1 cellular context compared by ENCODE assay signal in the genomic region with DNA sequence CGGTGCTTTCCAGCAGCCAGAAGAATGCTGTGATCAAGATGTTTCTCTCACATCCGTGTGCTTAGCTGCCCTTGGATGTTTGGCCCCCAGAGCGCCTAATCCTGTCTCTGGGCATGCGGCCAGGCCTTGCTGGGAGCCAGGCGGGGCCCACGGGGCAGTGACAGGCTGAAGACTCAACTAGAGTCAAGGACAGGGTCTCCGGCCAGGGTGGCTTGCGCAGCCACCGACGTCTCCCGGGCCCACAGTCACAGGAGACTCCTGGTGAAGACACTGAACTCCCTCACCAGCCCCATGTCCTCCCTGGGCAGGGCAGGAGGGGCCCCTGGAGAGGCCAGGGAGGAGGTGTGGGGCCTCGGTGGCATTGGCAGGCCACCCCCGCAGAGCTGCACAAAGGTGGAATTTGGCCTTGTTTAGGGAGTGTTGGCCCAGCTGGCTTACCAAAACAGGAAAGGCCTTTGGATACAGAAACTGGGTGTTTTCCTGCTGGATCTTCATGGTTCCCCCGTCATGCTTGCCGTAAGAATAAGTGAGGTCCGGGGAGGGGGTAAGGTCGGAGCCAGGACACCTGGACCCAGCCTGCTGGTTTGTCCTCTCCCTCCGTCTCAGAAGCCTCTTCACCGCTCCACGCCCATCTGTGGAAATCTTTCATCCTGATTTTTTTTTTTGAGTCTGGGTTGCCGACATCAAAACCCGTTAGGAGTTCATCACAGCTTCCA.
A peak's percentile ranks its signal among the peaks of the same experiment; 100 is the strongest.
TF ChIP-seq lines count a peak whose summit lies in the region.

No MANE protein-coding gene starts in this region.

TF ChIP-seq in HepG2, 621 proteins besides CTCF, POLR2A, EP300 and RAD21 (continued from another document and continues in another):
- TF ChIP-seq, protein P1, sequence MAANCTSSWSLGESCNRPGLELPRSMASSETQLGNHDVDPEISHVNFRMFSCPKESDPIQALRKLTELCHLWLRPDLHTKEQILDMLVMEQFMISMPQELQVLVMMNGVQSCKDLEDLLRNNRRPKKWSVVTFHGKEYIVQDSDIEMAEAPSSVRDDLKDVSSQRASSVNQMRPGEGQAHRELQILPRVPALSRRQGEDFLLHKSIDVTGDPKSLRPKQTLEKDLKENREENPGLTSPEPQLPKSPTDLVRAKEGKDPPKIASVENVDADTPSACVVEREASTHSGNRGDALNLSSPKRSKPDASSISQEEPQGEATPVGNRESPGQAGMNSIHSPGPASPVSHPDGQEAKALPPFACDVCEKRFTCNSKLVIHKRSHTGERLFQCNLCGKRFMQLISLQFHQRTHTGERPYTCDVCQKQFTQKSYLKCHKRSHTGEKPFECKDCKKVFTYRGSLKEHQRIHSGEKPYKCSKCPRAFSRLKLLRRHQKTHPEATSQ (CRISPR knock-in tag; IDR thresholded peaks at IDR 0.05; ENCODE audit: borderline replicate concordance) = no peak
- TF ChIP-seq ZNF282 (IDR thresholded peaks at IDR 0.05; ENCODE audit: partially characterized antibody) = no peak
- TF ChIP-seq SIX1 (CRISPR knock-in tag; IDR thresholded peaks at IDR 0.05; ENCODE audit: borderline replicate concordance) = peak; percentile 60; the same call in 1 of the 2 replicates
- peak; percentile 56 for TF ChIP-seq ATF7-NPFF (CRISPR knock-in tag; IDR thresholded peaks at IDR 0.05; ENCODE audit: low read depth)
- TF ChIP-seq GABPB1 (CRISPR knock-in tag; IDR thresholded peaks at IDR 0.05) = peak; percentile 58; the same call in 1 of the 2 replicates
- TF ChIP-seq TSC22D2 (CRISPR knock-in tag; IDR thresholded peaks at IDR 0.05; ENCODE audit: borderline replicate concordance) = peak; percentile 71; the same call in 1 of the 2 replicates
- TF ChIP-seq, protein P2, sequence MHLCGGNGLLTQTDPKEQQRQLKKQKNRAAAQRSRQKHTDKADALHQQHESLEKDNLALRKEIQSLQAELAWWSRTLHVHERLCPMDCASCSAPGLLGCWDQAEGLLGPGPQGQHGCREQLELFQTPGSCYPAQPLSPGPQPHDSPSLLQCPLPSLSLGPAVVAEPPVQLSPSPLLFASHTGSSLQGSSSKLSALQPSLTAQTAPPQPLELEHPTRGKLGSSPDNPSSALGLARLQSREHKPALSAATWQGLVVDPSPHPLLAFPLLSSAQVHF (CRISPR knock-in tag; IDR thresholded peaks at IDR 0.05) = no peak
- peak; percentile 93; the same call in 1 of the 2 replicates for TF ChIP-seq ERF (CRISPR knock-in tag; IDR thresholded peaks at IDR 0.05)
- peak; percentile 82 for TF ChIP-seq RXRB (CRISPR knock-in tag; IDR thresholded peaks at IDR 0.05; ENCODE audit: borderline replicate concordance)
- 0 out of 2 replicates have a peak, but pooled peaks have one; percentile 42 for TF ChIP-seq ZNF547 (CRISPR knock-in tag; IDR thresholded peaks at IDR 0.05)
- no peak for TF ChIP-seq ZSCAN30 (CRISPR knock-in tag; IDR thresholded peaks at IDR 0.05)
- peak; percentile 70 for TF ChIP-seq SP5 (CRISPR knock-in tag; IDR thresholded peaks at IDR 0.05; ENCODE audit: borderline replicate concordance, low read depth)
- TF ChIP-seq CEBPG (CRISPR knock-in tag; IDR thresholded peaks at IDR 0.05) = 0 out of 2 replicates have a peak, but pooled peaks have one; percentile 2
- TF ChIP-seq ZSCAN9 (CRISPR knock-in tag; IDR thresholded peaks at IDR 0.05; ENCODE audit: borderline replicate concordance) = peak; percentile 85
- TF ChIP-seq, protein P3, sequence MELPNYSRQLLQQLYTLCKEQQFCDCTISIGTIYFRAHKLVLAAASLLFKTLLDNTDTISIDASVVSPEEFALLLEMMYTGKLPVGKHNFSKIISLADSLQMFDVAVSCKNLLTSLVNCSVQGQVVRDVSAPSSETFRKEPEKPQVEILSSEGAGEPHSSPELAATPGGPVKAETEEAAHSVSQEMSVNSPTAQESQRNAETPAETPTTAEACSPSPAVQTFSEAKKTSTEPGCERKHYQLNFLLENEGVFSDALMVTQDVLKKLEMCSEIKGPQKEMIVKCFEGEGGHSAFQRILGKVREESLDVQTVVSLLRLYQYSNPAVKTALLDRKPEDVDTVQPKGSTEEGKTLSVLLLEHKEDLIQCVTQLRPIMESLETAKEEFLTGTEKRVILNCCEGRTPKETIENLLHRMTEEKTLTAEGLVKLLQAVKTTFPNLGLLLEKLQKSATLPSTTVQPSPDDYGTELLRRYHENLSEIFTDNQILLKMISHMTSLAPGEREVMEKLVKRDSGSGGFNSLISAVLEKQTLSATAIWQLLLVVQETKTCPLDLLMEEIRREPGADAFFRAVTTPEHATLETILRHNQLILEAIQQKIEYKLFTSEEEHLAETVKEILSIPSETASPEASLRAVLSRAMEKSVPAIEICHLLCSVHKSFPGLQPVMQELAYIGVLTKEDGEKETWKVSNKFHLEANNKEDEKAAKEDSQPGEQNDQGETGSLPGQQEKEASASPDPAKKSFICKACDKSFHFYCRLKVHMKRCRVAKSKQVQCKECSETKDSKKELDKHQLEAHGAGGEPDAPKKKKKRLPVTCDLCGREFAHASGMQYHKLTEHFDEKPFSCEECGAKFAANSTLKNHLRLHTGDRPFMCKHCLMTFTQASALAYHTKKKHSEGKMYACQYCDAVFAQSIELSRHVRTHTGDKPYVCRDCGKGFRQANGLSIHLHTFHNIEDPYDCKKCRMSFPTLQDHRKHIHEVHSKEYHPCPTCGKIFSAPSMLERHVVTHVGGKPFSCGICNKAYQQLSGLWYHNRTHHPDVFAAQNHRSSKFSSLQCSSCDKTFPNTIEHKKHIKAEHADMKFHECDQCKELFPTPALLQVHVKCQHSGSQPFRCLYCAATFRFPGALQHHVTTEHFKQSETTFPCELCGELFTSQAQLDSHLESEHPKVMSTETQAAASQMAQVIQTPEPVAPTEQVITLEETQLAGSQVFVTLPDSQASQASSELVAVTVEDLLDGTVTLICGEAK (IDR thresholded peaks at IDR 0.05) = no peak
- TF ChIP-seq, protein P3 (CRISPR knock-in tag; IDR thresholded peaks at IDR 0.05) = peak; percentile 67; the same call in 1 of the 2 replicates
- TF ChIP-seq ZNF777 (CRISPR knock-in tag; IDR thresholded peaks at IDR 0.05) = peak; percentile 26; the same call in 1 of the 2 replicates
- TF ChIP-seq ZNF430 (CRISPR knock-in tag; IDR thresholded peaks at IDR 0.05) = peak; percentile 69; the same call in 1 of the 2 replicates
- no peak for TF ChIP-seq ATAD3A (CRISPR knock-in tag; IDR thresholded peaks at IDR 0.05)
- peak; percentile 54; the same call in 1 of the 2 replicates for TF ChIP-seq ZNF143 (CRISPR knock-in tag; IDR thresholded peaks at IDR 0.05)
- no peak for TF ChIP-seq DNMT1 (CRISPR knock-in tag; IDR thresholded peaks at IDR 0.05)
- TF ChIP-seq SP4 (CRISPR knock-in tag; IDR thresholded peaks at IDR 0.05) = peak; percentile 65; the same call in 1 of the 2 replicates
- 0 out of 2 replicates have a peak, but pooled peaks have one; percentile 24 for TF ChIP-seq YEATS2 (CRISPR knock-in tag; IDR thresholded peaks at IDR 0.05; ENCODE audit: borderline replicate concordance)
- no peak for TF ChIP-seq NFRKB (IDR thresholded peaks at IDR 0.05)
- TF ChIP-seq, protein P4, sequence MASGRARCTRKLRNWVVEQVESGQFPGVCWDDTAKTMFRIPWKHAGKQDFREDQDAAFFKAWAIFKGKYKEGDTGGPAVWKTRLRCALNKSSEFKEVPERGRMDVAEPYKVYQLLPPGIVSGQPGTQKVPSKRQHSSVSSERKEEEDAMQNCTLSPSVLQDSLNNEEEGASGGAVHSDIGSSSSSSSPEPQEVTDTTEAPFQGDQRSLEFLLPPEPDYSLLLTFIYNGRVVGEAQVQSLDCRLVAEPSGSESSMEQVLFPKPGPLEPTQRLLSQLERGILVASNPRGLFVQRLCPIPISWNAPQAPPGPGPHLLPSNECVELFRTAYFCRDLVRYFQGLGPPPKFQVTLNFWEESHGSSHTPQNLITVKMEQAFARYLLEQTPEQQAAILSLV (CRISPR knock-in tag; IDR thresholded peaks at IDR 0.05; ENCODE audit: borderline replicate concordance) = no peak
- TF ChIP-seq PAX8 (CRISPR knock-in tag; IDR thresholded peaks at IDR 0.05; ENCODE audit: borderline replicate concordance) = no peak
- TF ChIP-seq, protein P5, sequence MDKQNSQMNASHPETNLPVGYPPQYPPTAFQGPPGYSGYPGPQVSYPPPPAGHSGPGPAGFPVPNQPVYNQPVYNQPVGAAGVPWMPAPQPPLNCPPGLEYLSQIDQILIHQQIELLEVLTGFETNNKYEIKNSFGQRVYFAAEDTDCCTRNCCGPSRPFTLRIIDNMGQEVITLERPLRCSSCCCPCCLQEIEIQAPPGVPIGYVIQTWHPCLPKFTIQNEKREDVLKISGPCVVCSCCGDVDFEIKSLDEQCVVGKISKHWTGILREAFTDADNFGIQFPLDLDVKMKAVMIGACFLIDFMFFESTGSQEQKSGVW (CRISPR knock-in tag; IDR thresholded peaks at IDR 0.05; ENCODE audit: borderline replicate concordance) = no peak
- peak; percentile 86 for TF ChIP-seq ZNF292 (CRISPR knock-in tag; IDR thresholded peaks at IDR 0.05; ENCODE audit: borderline replicate concordance, low read depth)
- TF ChIP-seq, protein P6, sequence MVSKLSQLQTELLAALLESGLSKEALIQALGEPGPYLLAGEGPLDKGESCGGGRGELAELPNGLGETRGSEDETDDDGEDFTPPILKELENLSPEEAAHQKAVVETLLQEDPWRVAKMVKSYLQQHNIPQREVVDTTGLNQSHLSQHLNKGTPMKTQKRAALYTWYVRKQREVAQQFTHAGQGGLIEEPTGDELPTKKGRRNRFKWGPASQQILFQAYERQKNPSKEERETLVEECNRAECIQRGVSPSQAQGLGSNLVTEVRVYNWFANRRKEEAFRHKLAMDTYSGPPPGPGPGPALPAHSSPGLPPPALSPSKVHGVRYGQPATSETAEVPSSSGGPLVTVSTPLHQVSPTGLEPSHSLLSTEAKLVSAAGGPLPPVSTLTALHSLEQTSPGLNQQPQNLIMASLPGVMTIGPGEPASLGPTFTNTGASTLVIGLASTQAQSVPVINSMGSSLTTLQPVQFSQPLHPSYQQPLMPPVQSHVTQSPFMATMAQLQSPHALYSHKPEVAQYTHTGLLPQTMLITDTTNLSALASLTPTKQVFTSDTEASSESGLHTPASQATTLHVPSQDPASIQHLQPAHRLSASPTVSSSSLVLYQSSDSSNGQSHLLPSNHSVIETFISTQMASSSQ (IDR thresholded peaks at IDR 0.05; ENCODE audit: low read depth) = no peak; the same call in 1 of the 2 replicates
- TF ChIP-seq, protein P6 (CRISPR knock-in tag; IDR thresholded peaks at IDR 0.05; ENCODE audit: borderline replicate concordance) = peak; percentile 46; the same call in 1 of the 2 replicates
- peak; percentile 76 for TF ChIP-seq MEIS1 (CRISPR knock-in tag; IDR thresholded peaks at IDR 0.05; ENCODE audit: borderline replicate concordance)
- TF ChIP-seq, protein P7, sequence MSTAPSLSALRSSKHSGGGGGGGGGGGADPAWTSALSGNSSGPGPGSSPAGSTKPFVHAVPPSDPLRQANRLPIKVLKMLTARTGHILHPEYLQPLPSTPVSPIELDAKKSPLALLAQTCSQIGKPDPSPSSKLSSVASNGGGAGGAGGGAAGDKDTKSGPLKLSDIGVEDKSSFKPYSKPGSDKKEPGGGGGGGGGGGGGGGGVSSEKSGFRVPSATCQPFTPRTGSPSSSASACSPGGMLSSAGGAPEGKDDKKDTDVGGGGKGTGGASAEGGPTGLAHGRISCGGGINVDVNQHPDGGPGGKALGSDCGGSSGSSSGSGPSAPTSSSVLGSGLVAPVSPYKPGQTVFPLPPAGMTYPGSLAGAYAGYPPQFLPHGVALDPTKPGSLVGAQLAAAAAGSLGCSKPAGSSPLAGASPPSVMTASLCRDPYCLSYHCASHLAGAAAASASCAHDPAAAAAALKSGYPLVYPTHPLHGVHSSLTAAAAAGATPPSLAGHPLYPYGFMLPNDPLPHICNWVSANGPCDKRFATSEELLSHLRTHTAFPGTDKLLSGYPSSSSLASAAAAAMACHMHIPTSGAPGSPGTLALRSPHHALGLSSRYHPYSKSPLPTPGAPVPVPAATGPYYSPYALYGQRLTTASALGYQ (CRISPR knock-in tag; IDR thresholded peaks at IDR 0.05) = peak; percentile 90; the same call in 1 of the 2 replicates
- peak; percentile 80 for TF ChIP-seq FOXJ3 (CRISPR knock-in tag; IDR thresholded peaks at IDR 0.05; ENCODE audit: borderline replicate concordance)
- 0 out of 2 replicates have a peak, but pooled peaks have one; percentile 20 for TF ChIP-seq MEF2D (CRISPR knock-in tag; IDR thresholded peaks at IDR 0.05)
- peak; percentile 64; the same call in 1 of the 2 replicates for TF ChIP-seq TP53 (CRISPR knock-in tag; conservative IDR thresholded peaks at IDR 0.05)
- TF ChIP-seq KLF12 (CRISPR knock-in tag; IDR thresholded peaks at IDR 0.05; ENCODE audit: borderline replicate concordance) = peak; percentile 64; the same call in 1 of the 2 replicates
- peak; percentile 74 for TF ChIP-seq ZNF263 (CRISPR knock-in tag; IDR thresholded peaks at IDR 0.05)
- TF ChIP-seq ZNF761 (CRISPR knock-in tag; conservative IDR thresholded peaks at IDR 0.05) = peak; percentile 70; the same call in 1 of the 2 replicates
- peak; percentile 81; the same call in 1 of the 2 replicates for TF ChIP-seq HMG20A (CRISPR knock-in tag; IDR thresholded peaks at IDR 0.05; ENCODE audit: borderline replicate concordance)
